In genomic region chr1:238658766-238659165, GRCh38 we compare ENCODE assay signal across 1 cellular context.
TF ChIP-seq lines count a peak whose summit lies in the region.

No MANE protein-coding gene starts in this region.

TF ChIP-seq in GM23338, 12 proteins besides CTCF, POLR2A, EP300 and RAD21 (continued from another document):
- TF ChIP-seq ZNF462 (CRISPR knock-in tag; IDR thresholded peaks at IDR 0.05) (no peak), ETS1 (IDR thresholded peaks at IDR 0.05) (no peak), NANOG (IDR thresholded peaks at IDR 0.05; ENCODE audit: borderline replicate concordance) (no peak), EZH2 (IDR thresholded peaks at IDR 0.05; ENCODE audit: low read depth, unreplicated experiment) (no peak), JUNB (IDR thresholded peaks at IDR 0.05; ENCODE audit: unreplicated experiment) (no peak), ZNF331 (CRISPR knock-in tag; IDR thresholded peaks at IDR 0.05; ENCODE audit: low read depth) (no peak), EZH2phosphoT487 (IDR thresholded peaks at IDR 0.05; ENCODE audit: unreplicated experiment) (no peak), ZNF114 (CRISPR knock-in tag; IDR thresholded peaks at IDR 0.05) (no peak), CREB1 (CRISPR knock-in tag; IDR thresholded peaks at IDR 0.05; ENCODE audit: low read depth) (no peak)
